In the genomic region with DNA sequence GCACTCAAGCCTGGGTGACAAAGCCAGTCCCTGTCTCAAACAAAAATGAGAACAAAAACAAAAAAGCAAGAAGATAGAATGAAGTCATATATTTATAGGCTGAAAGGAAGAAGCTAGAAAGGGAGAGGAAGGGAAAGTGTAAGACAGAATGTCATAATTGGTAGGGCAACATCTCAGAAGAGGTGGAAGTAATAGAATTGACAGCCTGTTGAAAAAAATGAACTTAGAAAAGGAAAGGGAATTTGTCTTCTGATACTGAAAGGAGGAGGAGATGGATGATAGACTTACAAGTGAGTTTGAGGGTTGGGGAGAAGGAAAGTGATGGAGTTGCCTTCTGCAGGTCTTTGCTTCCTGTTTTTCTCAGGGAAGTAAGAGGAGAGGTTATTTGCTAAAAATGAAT, we compare ENCODE assay signal across 30 cellular contexts. TPM values are rescaled to one million over a fixed set of nuclear protein-coding genes. Genes with fewer than 3 reads are reported as not detected.
"Had no signal": no experiment of that assay in that cellular context is flagged by ENCODE, and none has a peak within 500 bp of the region (broad histone marks: within the 10 kb centered on the region; RNA-seq: fewer than 3 reads in every experiment).

No MANE protein-coding gene starts in this region.

- H3K4me2 ChIP-seq: smooth muscle cell had no signal

- H3K4me3 ChIP-seq: esophagus muscularis mucosa, heart right ventricle, lower lobe of right lung, prostate gland, right atrium auricular region, smooth muscle cell, suprapubic skin, transverse colon, upper lobe of right lung, uterus had no signal

- H3K4me1 ChIP-seq: esophagus muscularis mucosa, foreskin keratinocyte, heart right ventricle, lower lobe of right lung, prostate gland, right atrium auricular region, suprapubic skin, transverse colon, upper lobe of right lung, uterus had no signal

- H3K9me3 ChIP-seq: esophagus muscularis mucosa, lower lobe of right lung, prostate gland, right atrium auricular region, suprapubic skin, transverse colon, upper lobe of right lung, uterus had no signal

- H3K27me3 ChIP-seq: esophagus muscularis mucosa, foreskin keratinocyte, heart right ventricle, right atrium auricular region, suprapubic skin, transverse colon, upper lobe of right lung, uterus had no signal

- DNase-seq: dermis blood vessel endothelial cell; effector memory CD4-positive, alpha-beta T cell; foreskin keratinocyte; glutamatergic neuron; heart right ventricle; hypothalamus; immature natural killer cell; kidney glomerular epithelial cell; left colon; left ventricle myocardium superior; lower lobe of right lung; naive thymus-derived CD8-positive, alpha-beta T cell; nephron progenitor cell; nucleus accumbens; stimulated activated CD4-positive, alpha-beta T cell treated with anti-CD3 and anti-CD28 coated beads, Interleukin-12 subunit alpha, Interleukin-12 subunit beta, amount 100 ng/mL, for 4 hours; stimulated activated CD4-positive, alpha-beta T cell treated with anti-CD3 and anti-CD28 coated beads, Interleukin-1b, Interleukin-23, amount 100 ng/mL, for 48 hours; stimulated activated CD4-positive, alpha-beta T cell treated with anti-CD3 and anti-CD28 coated beads, Interleukin-4, amount 100 ng/mL, for 1 hour; stimulated activated CD8-positive, alpha-beta memory T cell treated with anti-CD3 and anti-CD28 coated beads, Interleukin-4, amount 100 ng/mL, for 48 hours; stimulated activated naive CD4-positive, alpha-beta T cell; stimulated activated naive CD8-positive, alpha-beta T cell treated with anti-CD3 and anti-CD28 coated beads, Interleukin-15, amount 100 ng/mL, for 72 hours; transverse colon; upper lobe of right lung; uterus had no signal

- H3K36me3 ChIP-seq: esophagus muscularis mucosa, heart right ventricle, lower lobe of right lung, prostate gland, right atrium auricular region, suprapubic skin, transverse colon, upper lobe of right lung, uterus had no signal

- H3K27ac ChIP-seq: esophagus muscularis mucosa, foreskin keratinocyte, heart right ventricle, lower lobe of right lung, prostate gland, right atrium auricular region, suprapubic skin, transverse colon, upper lobe of right lung, uterus had no signal

RNA-seq across cellular contexts. Expression of gene C7, which starts 35.8 kb away (rescaled TPM):
- total RNA-seq: epithelial cell of proximal tubule; foreskin keratinocyte; naive thymus-derived CD8-positive, alpha-beta T cell; osteocyte; smooth muscle cell had no signal
- polyA plus RNA-seq: foreskin keratinocyte, immature natural killer cell had no signal
